10 cellular contexts compared by ENCODE assay signal in genomic region chr5:135553688-135554462, GRCh38. TPM values are rescaled to one million over a fixed set of nuclear protein-coding genes. Genes with fewer than 3 reads are reported as not detected.
DNase-seq lines count a peak whose midpoint lies in the region; ATAC-seq and TF ChIP-seq lines count a peak whose summit lies in the region.
"Had no signal": no experiment of that assay in that cellular context is flagged by ENCODE, and none has a peak within 500 bp of the region (broad histone marks: within the 10 kb centered on the region; RNA-seq: fewer than 3 reads in every experiment).

No MANE protein-coding gene starts in this region.

- intact Hi-C loops in activated CD4-positive, alpha-beta memory T cell treated with anti-CD3 and anti-CD28 coated beads for 36 hours (cut with micrococcal nuclease): no loop called here

- no peaks in the 10 kb centered on the region for H3K4me1 Mint-ChIP-seq in activated CD4-positive, alpha-beta memory T cell treated with anti-CD3 and anti-CD28 coated beads for 36 hours (ENCODE audit: low read depth)
- H3K4me1 Mint-ChIP-seq: activated naive CD4-positive, alpha-beta T cell treated with anti-CD3 and anti-CD28 coated beads, Interleukin-2, amount 50 U/mL, for 24 hours had no signal

- POLR2A ChIA-PET in HEK293T (lab: Yijun Ruan, JAX): interaction anchor here (0.8 to 5.3 kb wide), 6 partner anchors 12 to 295 kb away, joined by 3 to 25 read pairs (median 4); no protein-coding TSS in a partner anchor
- POLR2A ChIA-PET in activated CD4-positive, alpha-beta memory T cell treated with anti-CD3 and anti-CD28 coated beads for 36 hours (lab: Charles Lee): no interaction called here

- H3K36me3 ChIP-seq in SJCRH30: no peaks in the 10 kb centered on the region

- H3K27ac Mint-ChIP-seq in activated CD4-positive, alpha-beta memory T cell treated with anti-CD3 and anti-CD28 coated beads for 36 hours: no peak overlapping the region
- H3K27ac Mint-ChIP-seq: activated naive CD4-positive, alpha-beta T cell treated with anti-CD3 and anti-CD28 coated beads, Interleukin-2, amount 50 U/mL, for 24 hours had no signal

- DNase-seq in AG08396 (ENCODE audit: low spot score) (peak; percentile 53), HEK293T (ENCODE audit: extremely low spot score) (peak; percentile 68), SJCRH30 (peak; percentile 47 to 64), islet precursor cell (peak; percentile 75)
- DNase-seq in activated CD4-positive, alpha-beta memory T cell treated with anti-CD3 and anti-CD28 coated beads for 36 hours: no peak
- DNase-seq: KG1 had no signal

- no peaks in the 10 kb centered on the region for H3K4me1 ChIP-seq in SJCRH30

- 0 out of 2 replicates have a peak, but pooled peaks cover 11% of the 10 kb centered on the region for H3K27me3 ChIP-seq in SJCRH30

- H3K36me3 Mint-ChIP-seq in activated CD4-positive, alpha-beta memory T cell treated with anti-CD3 and anti-CD28 coated beads for 36 hours: no peaks in the 10 kb centered on the region
- H3K36me3 Mint-ChIP-seq: activated naive CD4-positive, alpha-beta T cell treated with anti-CD3 and anti-CD28 coated beads, Interleukin-2, amount 50 U/mL, for 24 hours had no signal

- peak overlapping the region; percentile 29 for H3K4me3 ChIP-seq in SJCRH30

- H3K27me3 Mint-ChIP-seq in activated CD4-positive, alpha-beta memory T cell treated with anti-CD3 and anti-CD28 coated beads for 36 hours: peaks cover 39% of the 10 kb centered on the region

- H3K9me3 Mint-ChIP-seq in activated CD4-positive, alpha-beta memory T cell treated with anti-CD3 and anti-CD28 coated beads for 36 hours: no peaks in the 10 kb centered on the region
- H3K9me3 Mint-ChIP-seq: activated naive CD4-positive, alpha-beta T cell treated with anti-CD3 and anti-CD28 coated beads, Interleukin-2, amount 50 U/mL, for 24 hours had no signal

- ATAC-seq in HG03520 (IDR thresholded peaks at IDR 0.05; ENCODE audit: unreplicated experiment): no peak
- ATAC-seq in HG02973 (IDR thresholded peaks at IDR 0.05; ENCODE audit: unreplicated experiment): no peak
- no peak for ATAC-seq in GM18907 (IDR thresholded peaks at IDR 0.05; ENCODE audit: unreplicated experiment)

- H3K27ac ChIP-seq in SJCRH30: no peak overlapping the region

- CTCF ChIA-PET in HEK293T (lab: Yijun Ruan, JAX): interaction anchor here (0.6 to 11.4 kb wide), 18 partner anchors 8 to 679 kb away, joined by 3 to 450 read pairs (median 6); partner anchors contain the start of gene CXCL14
- CTCF ChIA-PET in activated CD4-positive, alpha-beta memory T cell treated with anti-CD3 and anti-CD28 coated beads for 36 hours (lab: Charles Lee): interaction anchor here (1.4 to 10.7 kb wide), 4 partner anchors 12 to 93 kb away, joined by 3 to 434 read pairs (median 56); no protein-coding TSS in a partner anchor

- H3K9me3 ChIP-seq in SJCRH30 (replicated peaks): no peaks in the 10 kb centered on the region

- H3K4me3 Mint-ChIP-seq in activated CD4-positive, alpha-beta memory T cell treated with anti-CD3 and anti-CD28 coated beads for 36 hours: no peak overlapping the region
- H3K4me3 Mint-ChIP-seq: activated naive CD4-positive, alpha-beta T cell treated with anti-CD3 and anti-CD28 coated beads, Interleukin-2, amount 50 U/mL, for 24 hours had no signal

TF ChIP-seq in HEK293T, 16 proteins besides CTCF, POLR2A, EP300 and RAD21:
- TF ChIP-seq TARDBP (IDR thresholded peaks at IDR 0.05): no peak
- no peak for TF ChIP-seq CTBP1 (IDR thresholded peaks at IDR 0.05; ENCODE audit: borderline replicate concordance)
- TF ChIP-seq FOXM1 (IDR thresholded peaks at IDR 0.05; ENCODE audit: borderline replicate concordance): no peak
- TF ChIP-seq NFRKB (IDR thresholded peaks at IDR 0.05): no peak

RNA-seq across cellular contexts. Expression of gene NEUROG1, which starts 18.1 kb away (rescaled TPM):
- not detected in 2 replicates for total RNA-seq in SJCRH30 (2014; rRNA removed; shearing (Covaris generic))
- total RNA-seq in activated CD4-positive, alpha-beta memory T cell treated with anti-CD3 and anti-CD28 coated beads for 36 hours: not detected

RNA-seq across cellular contexts. Expression of gene CXCL14, which starts 24.9 kb away (rescaled TPM):
- not detected in 2 replicates for total RNA-seq in SJCRH30 (2014; rRNA removed; shearing (Covaris generic))
- not detected for total RNA-seq in activated CD4-positive, alpha-beta memory T cell treated with anti-CD3 and anti-CD28 coated beads for 36 hours
